In the genomic region with DNA sequence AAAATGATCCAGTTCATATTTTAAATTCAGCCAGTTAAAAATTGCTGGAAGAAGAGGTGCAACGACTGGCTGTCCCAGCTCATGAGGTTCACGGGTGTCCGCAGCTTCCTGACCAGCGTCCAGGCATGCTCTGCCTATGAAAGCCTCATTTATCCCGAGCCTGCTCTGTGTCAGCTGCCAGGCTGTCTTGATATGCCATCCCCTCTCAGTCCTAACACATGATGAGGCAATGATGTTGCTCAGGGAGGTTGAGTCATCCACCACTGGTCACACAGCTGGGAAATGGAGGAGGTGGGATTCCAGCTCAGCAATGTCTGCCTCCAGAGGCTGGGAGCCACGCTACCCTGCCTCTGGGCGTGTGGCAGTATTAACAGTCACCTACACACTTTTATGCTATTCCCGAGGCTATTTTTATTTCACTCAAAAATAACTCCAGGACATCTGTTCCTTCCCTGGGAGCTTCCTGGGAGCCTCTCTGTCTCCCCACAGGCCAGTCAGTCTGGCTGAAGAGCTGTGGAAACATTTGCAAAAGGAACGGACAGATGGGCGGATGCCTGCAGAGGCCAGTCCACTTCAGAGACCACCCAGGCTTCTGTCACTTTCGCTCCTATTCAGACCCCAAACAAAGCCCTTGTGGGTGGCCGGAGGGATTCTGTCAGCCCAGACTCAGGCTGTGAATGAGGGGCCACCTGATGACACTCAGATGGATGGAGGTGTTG, we compare ENCODE assay signal across 10 cellular contexts. TPM values are rescaled to one million over a fixed set of nuclear protein-coding genes. Genes with fewer than 3 reads are reported as not detected.
DNase-seq lines count a peak whose midpoint lies in the region; ATAC-seq, FAIRE-seq and TF ChIP-seq lines count a peak whose summit lies in the region.
"Had no signal": no experiment of that assay in that cellular context is flagged by ENCODE, and none has a peak within 500 bp of the region (broad histone marks: within the 10 kb centered on the region; RNA-seq: fewer than 3 reads in every experiment).

No MANE protein-coding gene starts in this region.

- H3K27me3 ChIP-seq in PC-3 (ENCODE audit: low read length) (no peaks in the 10 kb centered on the region), small intestine (ENCODE audit: control insufficient read depth in 2 of 2, insufficient read depth in 2 of 2, low read length in 2 of 2) (no peaks in the 10 kb centered on the region), gastroesophageal sphincter (peaks cover 33% of the 10 kb centered on the region)
- H3K27me3 ChIP-seq: vagina had no signal

- H3K4me1 ChIP-seq in PC-3 (ENCODE audit: insufficient read depth, low read length) (no peaks in the 10 kb centered on the region), small intestine (ENCODE audit: control insufficient read depth in 2 of 2, insufficient read depth in 1 of 2, low read depth in 1 of 2, low read length in 1 of 2) (peaks cover 0 to 4% of the 10 kb centered on the region in 2 donors), gastroesophageal sphincter (peaks cover 0 to 7% (median 0%) of the 10 kb centered on the region in 3 donors)
- H3K4me1 ChIP-seq: vagina had no signal

- H3K9me2 ChIP-seq in PC-3 (replicated peaks; ENCODE audit: low read length): no peaks in the 10 kb centered on the region

- no peak for TF ChIP-seq POLR2A in gastroesophageal sphincter (IDR thresholded peaks at IDR 0.05)

- intact Hi-C loops in PC-3 (cut with micrococcal nuclease): no loop called here

- no peaks in the 10 kb centered on the region for H3K36me3 ChIP-seq in PC-3 (ENCODE audit: low read depth, low read length)
- H3K36me3 ChIP-seq in small intestine (ENCODE audit: control insufficient read depth in 2 of 2, insufficient read depth in 2 of 2, low read length in 2 of 2): no peaks in the 10 kb centered on the region
- no peaks in the 10 kb centered on the region for H3K36me3 ChIP-seq in gastroesophageal sphincter
- H3K36me3 ChIP-seq: vagina had no signal

- H3K79me2 ChIP-seq in PC-3 (ENCODE audit: low read length): no peaks in the 10 kb centered on the region

- peak; percentile 75 for DNase-seq in COLO829 (ENCODE audit: low spot score)
- DNase-seq in PC-3: peak; percentile 4
- DNase-seq in fibroblast of gingiva (ENCODE audit: low read depth): peak; percentile 18
- peak; percentile 31 for DNase-seq in non-pigmented ciliary epithelial cell (ENCODE audit: low read depth)
- DNase-seq in small intestine: no peak
- DNase-seq in NCI-H2081 (lab: John Stamatoyannopoulos, UW): no peak

- H2AFZ ChIP-seq in PC-3 (ENCODE audit: low read length): no peak overlapping the region

- no peak for TF ChIP-seq CTCF in PC-3 (conservative IDR thresholded peaks at IDR 0.05; ENCODE audit: low read depth, low read length)
- no peak for TF ChIP-seq CTCF in gastroesophageal sphincter (IDR thresholded peaks at IDR 0.05)

- no peaks in the 10 kb centered on the region for H3F3A ChIP-seq in PC-3 (ENCODE audit: low read length, unreplicated experiment)

- H3K4me2 ChIP-seq in PC-3 (ENCODE audit: low read length): no peak overlapping the region

- H3K4me3 ChIP-seq in PC-3 (ENCODE audit: low read length) (no peak overlapping the region), small intestine (ENCODE audit: low read depth in 1 of 2, low read length in 2 of 2) (no peak overlapping the region), gastroesophageal sphincter (no peak overlapping the region)
- H3K4me3 ChIP-seq: vagina had no signal

- no peak for FAIRE-seq in small intestine (lab: Jason Lieb, UNC)

- BruUV-seq in PC-3 (replicated peaks; lab: Mats Ljungman, UMichigan): no TSS peak

- WGBS in small intestine, 3 donors: 60 to 81% (median 77%) methylated on average over 12 of the region's 12 CpGs
- WGBS in gastroesophageal sphincter (ENCODE audit: low coverage in 1 of 2), 2 donors: 14 to 18% methylated on average over 4 to 8 of the region's 12 CpGs

- no peak for TF ChIP-seq EP300 in gastroesophageal sphincter (IDR thresholded peaks at IDR 0.05)

- H3K9ac ChIP-seq in PC-3 (ENCODE audit: low read length): no peak overlapping the region

- H3K9me3 ChIP-seq in PC-3 (ENCODE audit: low read length): no peaks in the 10 kb centered on the region
- no peaks in the 10 kb centered on the region for H3K9me3 ChIP-seq in small intestine (ENCODE audit: control insufficient read depth, low read depth)
- no peaks in the 10 kb centered on the region for H3K9me3 ChIP-seq in gastroesophageal sphincter
- H3K9me3 ChIP-seq: vagina had no signal

- ATAC-seq in PC-3: no peak
- ATAC-seq in HG03432 (IDR thresholded peaks at IDR 0.05; ENCODE audit: unreplicated experiment): no peak
- ATAC-seq in gastroesophageal sphincter: no peak
- ATAC-seq: left lobe of liver had no signal

- no peaks in the 10 kb centered on the region for H4K20me1 ChIP-seq in PC-3 (ENCODE audit: low read length)

- CTCF ChIA-PET in PC-3 (lab: Charles Lee): no interaction called here

- H3K27ac ChIP-seq in PC-3 (ENCODE audit: low read length): no peak overlapping the region
- no peak overlapping the region for H3K27ac ChIP-seq in small intestine (ENCODE audit: low read depth in 1 of 2, low read length in 1 of 2)
- H3K27ac ChIP-seq in gastroesophageal sphincter: no peak overlapping the region
- H3K27ac ChIP-seq: vagina had no signal

- POLR2A ChIA-PET in PC-3 (lab: Charles Lee; ENCODE audit: unreplicated experiment): no interaction called here

RNA-seq across cellular contexts. Expression of a gene that starts 22.6 kb away (rescaled TPM):
- total RNA-seq in PC-3 (2014; rRNA removed) (4.2 and 4.5 TPM in 2 replicates), gastroesophageal sphincter (10 to 100 TPM in 1 of 4 donors, 1 to 10 TPM in 2, under 1 TPM in 1; 0.47 to 14.1 (median 1.9) TPM)
- polyA plus RNA-seq in small intestine: 10 to 100 TPM; 11.6 to 33.8 (median 15.4) TPM

Comparison
In these comparisons a context has a peak if more than half of its experiments do, and no peak if none do; other contexts are left out.
1. DNase-seq: peak in COLO829 (single experiment), PC-3 (single experiment), fibroblast of gingiva (single experiment) and non-pigmented ciliary epithelial cell (single experiment); none in small intestine (single experiment) and NCI-H2081 (0 of 2).